In genomic region chr11:130916910-130917309, GRCh38 we compare ENCODE assay signal across 9 cellular contexts. TPM values are rescaled to one million over a fixed set of nuclear protein-coding genes. Genes with fewer than 3 reads are reported as not detected.
DNase-seq lines count a peak whose midpoint lies in the region; ATAC-seq, FAIRE-seq and TF ChIP-seq lines count a peak whose summit lies in the region.
"Had no signal": no experiment of that assay in that cellular context is flagged by ENCODE, and none has a peak within 500 bp of the region (broad histone marks: within the 10 kb centered on the region; RNA-seq: fewer than 3 reads in every experiment).

No MANE protein-coding gene starts in this region.

- no peak for TF ChIP-seq RAD21 in GM12878 (IDR thresholded peaks at IDR 0.05; ENCODE audit: insufficient read depth, low read depth, low read length)

- intact Hi-C loops in heart right ventricle (cut with DNase I): loop anchor here in 1 of 10 donors (10.0 kb wide), 1 partner anchor 602 kb away; the partner anchor contains the start of gene ZBTB44
- intact Hi-C loops in left ventricle myocardium superior (cut with micrococcal nuclease): no loop called here
- intact Hi-C loops in GM12878 (cut with micrococcal nuclease; ENCODE audit: unreplicated experiment): no loop called here

- SMC1A ChIA-PET in GM12878 (lab: Charles Lee; ENCODE audit: uncharacterized antibody, unreplicated experiment): interaction anchor here (0.8 kb wide), 1 partner anchor 616 kb away, joined by 3 read pairs; no protein-coding TSS in a partner anchor

- H3K9ac ChIP-seq in GM12878 (ENCODE audit: control insufficient read depth, insufficient read depth, low read length): peak overlapping the region; percentile 69

- peak overlapping the region in 9 of 10 donors; percentile 82 to 96 (median 88) for H3K27ac ChIP-seq in heart right ventricle
- no peak overlapping the region for H3K27ac ChIP-seq in GM12878 (ENCODE audit: control insufficient read depth, insufficient read depth)
- peak overlapping the region; percentile 83 to 92 (median 89) for H3K27ac ChIP-seq in upper lobe of left lung

- POLR2A ChIA-PET in GM12878 (lab: Charles Lee): interaction anchor here (0.5 kb wide), 1 partner anchor 606 kb away, joined by 4 read pairs; no protein-coding TSS in a partner anchor

- in situ Hi-C loops in GM12878 (cut with MboI): no loop called here

- RAD21 ChIA-PET in GM12878 (lab: Charles Lee; ENCODE audit: unreplicated experiment): interaction anchor here (1.2 kb wide), 1 partner anchor 616 kb away, joined by 3 read pairs; no protein-coding TSS in a partner anchor

- TF ChIP-seq CTCF in heart right ventricle (IDR thresholded peaks at IDR 0.05) (no peak), GM12878 (IDR thresholded peaks at IDR 0.05 in 2 of 3, conservative IDR thresholded peaks at IDR 0.05 in 1 of 3; ENCODE audit: control insufficient read depth in 2 of 3, extremely low read depth in 1 of 3, insufficient read depth in 1 of 3, low read depth in 3 of 3, low read length in 3 of 3) (no peak), upper lobe of left lung (IDR thresholded peaks at IDR 0.05) (no peak)

- H3K36me3 ChIP-seq in heart right ventricle: peaks cover 0 to 34% (median 15%) of the 10 kb centered on the region in 9 donors
- H3K36me3 ChIP-seq in GM12878 (ENCODE audit: control insufficient read depth in 2 of 2, insufficient read depth in 2 of 2, low read length in 1 of 2): 0 out of 4 replicates have a peak, but pooled peaks cover 0 to 3% of the 10 kb centered on the region in 2 experiments
- H3K36me3 ChIP-seq in upper lobe of left lung: peaks cover 0 to 26% (median 2%) of the 10 kb centered on the region in 4 donors

- TF ChIP-seq EP300 in GM12878 (IDR thresholded peaks at IDR 0.05; ENCODE audit: borderline replicate concordance in 1 of 2, control insufficient read depth in 1 of 2, low read depth in 2 of 2, low read length in 2 of 2) (no peak), upper lobe of left lung (IDR thresholded peaks at IDR 0.05) (no peak)

- H2AFZ ChIP-seq in GM12878 (ENCODE audit: control insufficient read depth, low read depth, low read length): peak overlapping the region; percentile 98

- WGBS in heart right ventricle, 2 donors: 57 to 64% methylated on average over 8 of the region's 8 CpGs
- WGBS in GM12878 (ENCODE audit: insufficient coverage, insufficient replicate concordance, low lambda C conversion rate, missing lambda C conversion rate): 69% methylated on average over 8 of the region's 8 CpGs
- WGBS in upper lobe of left lung, 2 donors: 65 to 66% methylated on average over 8 of the region's 8 CpGs

- no peak for DNase-seq in heart right ventricle
- no peak for DNase-seq in left ventricle myocardium superior
- no peak for DNase-seq in GM12878 (ENCODE audit: low read depth, low spot score)
- no peak for DNase-seq in memory B cell (ENCODE audit: low spot score in 2 of 2)
- no peak for DNase-seq in upper lobe of left lung
- no peak for DNase-seq in NCI-H1105 (lab: John Stamatoyannopoulos, UW)
- DNase-seq in DMS153 (lab: John Stamatoyannopoulos, UW): no peak

- H3K9me3 ChIP-seq in heart right ventricle: no peaks in the 10 kb centered on the region
- H3K9me3 ChIP-seq in GM12878 (replicated peaks; ENCODE audit: control insufficient read depth, insufficient read depth, low read length): no peaks in the 10 kb centered on the region
- H3K9me3 ChIP-seq in upper lobe of left lung: no peaks in the 10 kb centered on the region

- H3K4me1 Mint-ChIP-seq in memory B cell: peaks cover 16% of the 10 kb centered on the region

- H3K27ac Mint-ChIP-seq in memory B cell: peak overlapping the region; percentile 89

- H4K20me1 ChIP-seq in GM12878 (ENCODE audit: control insufficient read depth, insufficient read depth): no peaks in the 10 kb centered on the region

- H3K9me3 Mint-ChIP-seq in memory B cell: peaks cover 2% of the 10 kb centered on the region

- ATAC-seq in heart right ventricle (no peak), left ventricle myocardium superior (no peak), GM12878 (no peak), memory B cell (ENCODE audit: low read depth) (no peak), upper lobe of left lung (ENCODE audit: low FRiP score in 2 of 2) (no peak), HG02571 (IDR thresholded peaks at IDR 0.05; ENCODE audit: unreplicated experiment) (no peak)

- no TSS peak for BruUV-seq in GM12878 (replicated peaks; lab: Mats Ljungman, UMichigan)

- no peak for FAIRE-seq in GM12878 (lab: Jason Lieb, UNC)

- no peak for TF ChIP-seq POLR2A in GM12878 (IDR thresholded peaks at IDR 0.05; ENCODE audit: low read depth, low read length)
- no peak for TF ChIP-seq POLR2A in upper lobe of left lung (IDR thresholded peaks at IDR 0.05)

- H3K36me3 Mint-ChIP-seq in memory B cell: peaks cover 15% of the 10 kb centered on the region

- H3K4me1 ChIP-seq in heart right ventricle (peaks cover 5 to 43% (median 36%) of the 10 kb centered on the region in 9 donors), GM12878 (ENCODE audit: control insufficient read depth, insufficient read depth, low read length) (peaks cover 10% of the 10 kb centered on the region), upper lobe of left lung (peaks cover 16 to 39% (median 24%) of the 10 kb centered on the region in 4 donors)
- H3K4me1 ChIP-seq: foreskin keratinocyte had no signal

- peaks cover 18% of the 10 kb centered on the region for H3K79me2 ChIP-seq in GM12878 (ENCODE audit: control insufficient read depth, insufficient read depth, low read length)

- peaks cover 5% of the 10 kb centered on the region for H3K27me3 Mint-ChIP-seq in memory B cell

- H3K4me2 ChIP-seq in GM12878 (ENCODE audit: control insufficient read depth, insufficient read depth): peak overlapping the region; percentile 98

- peak overlapping the region; percentile 82 to 100 (median 92) for H3K4me3 ChIP-seq in heart right ventricle
- peak overlapping the region; percentile 47; the same call in 1 of the 2 replicates for H3K4me3 ChIP-seq in GM12878
- peak overlapping the region in 3 of 4 donors; percentile 66 to 91 (median 89) for H3K4me3 ChIP-seq in upper lobe of left lung

- peak overlapping the region; percentile 84 for H3K4me3 Mint-ChIP-seq in memory B cell

- CTCF ChIA-PET in GM12878 (lab: Yijun Ruan, JAX): interaction anchor here (0.6 to 2.5 kb wide), 14 partner anchors 9 to 757 kb away, joined by 3 to 16 read pairs (median 5); no protein-coding TSS in a partner anchor

- H3K27me3 ChIP-seq in heart right ventricle: no peaks in the 10 kb centered on the region
- H3K27me3 ChIP-seq in GM12878 (replicated peaks in 1 of 2; ENCODE audit: control insufficient read depth in 2 of 2, insufficient read depth in 2 of 2, low read length in 1 of 2): no peaks in the 10 kb centered on the region
- H3K27me3 ChIP-seq in upper lobe of left lung: no peaks in the 10 kb centered on the region
- H3K27me3 ChIP-seq: foreskin keratinocyte had no signal

TF ChIP-seq in GM12878, 131 proteins besides CTCF, POLR2A, EP300 and RAD21 (continues in another document):
- TF ChIP-seq JUND (IDR thresholded peaks at IDR 0.05; ENCODE audit: low read depth, low read length) (no peak), NFXL1 (IDR thresholded peaks at IDR 0.05; ENCODE audit: borderline replicate concordance) (no peak), E4F1 (IDR thresholded peaks at IDR 0.05; ENCODE audit: borderline replicate concordance, partially characterized antibody) (no peak)

RNA-seq across cellular contexts. Expression of gene SNX19, which starts 0.6 kb away (rescaled TPM):
- total RNA-seq in heart right ventricle: 10 to 100 TPM; 37.1 to 60.9 (median 54.5) TPM
- 10 to 100 TPM; 10.4 to 16.2 TPM for polyA plus RNA-seq in heart right ventricle
- 59.7 TPM for total RNA-seq in left ventricle myocardium superior
- total RNA-seq in GM12878 (2013; cell fraction: nucleolus; rRNA removed): 112 and 135 TPM in 2 replicates
- total RNA-seq in GM12878 (2014; rRNA removed): 38.7 and 46.9 TPM in 2 replicates
- 31.9 and 32.9 TPM in 2 replicates for total RNA-seq in GM12878 (2014; rRNA removed; fragmentation: Illumina TruSeq; extraction: Trizol)
- 29.4 and 34.1 TPM in 2 replicates for total RNA-seq in GM12878 (2021)
- 11.7 TPM for polyA plus RNA-seq in GM12878 (2011; ENCODE audit: low read depth)
- 22.0 and 23.2 TPM in 2 replicates for polyA plus RNA-seq in GM12878 (2011; rRNA removed)
- polyA plus RNA-seq in GM12878 (2011; cell fraction: cytosol; rRNA removed): 23.2 and 23.5 TPM in 2 replicates
- polyA plus RNA-seq in GM12878 (2011; cell fraction: nucleus; rRNA removed): 46.7 and 52.2 TPM in 2 replicates
- polyA plus RNA-seq in GM12878 (2012): 12.8 and 14.1 TPM in 2 replicates
- polyA plus RNA-seq in GM12878 (2014; fragmentation: Illumina TruSeq; extraction: Trizol): 35.6 and 42.3 TPM in 2 replicates
- 1 to 10 TPM; 3.0 to 4.5 TPM for polyA plus RNA-seq in GM12878 (2014; fragmentation: Nextera tagmentation; extraction: Ambion mirVana)
- 27.6 and 34.0 TPM in 2 replicates for polyA plus RNA-seq in GM12878 (2014; rRNA removed)
- polyA plus RNA-seq in GM12878 (2016; fragmentation: Nextera tagmentation; extraction: Ambion mirVana): 10 to 100 TPM; 28.4 to 29.0 TPM
- polyA minus RNA-seq in GM12878 (2011; rRNA and poly(A)+ RNA removed): 56.3 and 71.3 TPM in 2 replicates
- 9.2 and 13.3 TPM in 2 replicates for polyA minus RNA-seq in GM12878 (2011; cell fraction: cytosol; rRNA and poly(A)+ RNA removed)
- 62.9 and 91.5 TPM in 2 replicates for polyA minus RNA-seq in GM12878 (2011; cell fraction: nucleus; rRNA and poly(A)+ RNA removed)
- 100 to 1,000 TPM in 1 of 6 donors, 10 to 100 TPM in 5; 46.4 to 112 (median 80.0) TPM for total RNA-seq in upper lobe of left lung
